22 cellular contexts compared by ENCODE assay signal in the genomic region with DNA sequence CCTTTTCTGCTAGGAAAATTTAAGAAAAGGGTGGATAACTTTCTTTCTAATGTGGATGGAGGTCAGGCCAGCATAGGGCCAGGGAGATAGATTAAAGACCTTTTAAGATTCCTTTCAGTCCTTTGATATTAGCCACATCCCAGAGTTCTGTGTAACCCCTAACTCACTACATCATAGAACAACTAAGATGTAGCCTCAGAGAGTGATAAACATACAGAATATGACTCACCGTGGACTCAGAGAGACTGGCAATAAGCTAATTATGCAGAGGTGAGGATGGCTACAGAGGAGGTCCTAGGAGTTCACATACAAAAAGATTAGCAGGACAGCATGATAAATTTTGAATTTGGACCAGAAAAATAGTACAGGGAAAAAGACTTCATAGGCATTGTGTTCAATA.
DNase-seq lines count a peak whose midpoint lies in the region; ATAC-seq and TF ChIP-seq lines count a peak whose summit lies in the region.
"Had no signal": no experiment of that assay in that cellular context is flagged by ENCODE, and none has a peak within 500 bp of the region (broad histone marks: within the 10 kb centered on the region; RNA-seq: fewer than 3 reads in every experiment).

No MANE protein-coding gene starts in this region.

- H4K8ac ChIP-seq in IMR-90 (ENCODE audit: low read depth in 2 of 2, low read length in 2 of 2), result no peak overlapping the region
- H4K8ac ChIP-seq in mesenchymal stem cell (ENCODE audit: low read length), result no peak overlapping the region

- H3K9me3 ChIP-seq in IMR-90 (ENCODE audit: control insufficient read depth, insufficient read depth, low read length) (no peaks in the 10 kb centered on the region), mammary epithelial cell (replicated peaks; ENCODE audit: insufficient read depth, low read length) (no peaks in the 10 kb centered on the region), mesenchymal stem cell (ENCODE audit: control insufficient read depth, low read length) (no peaks in the 10 kb centered on the region), left ventricle myocardium inferior (replicated peaks) (peaks cover 22% of the 10 kb centered on the region), aorta (ENCODE audit: control insufficient read depth, low read length) (peaks cover 8% of the 10 kb centered on the region)
- H3K9me3 ChIP-seq: HAP-1, right lobe of liver, uterus had no signal

- H3K4me1 ChIP-seq in IMR-90 (ENCODE audit: control insufficient read depth, insufficient read depth, low read length), result no peaks in the 10 kb centered on the region
- peaks cover 10% of the 10 kb centered on the region for H3K4me1 ChIP-seq in mammary epithelial cell (ENCODE audit: insufficient read depth, low read length)
- no peaks in the 10 kb centered on the region for H3K4me1 ChIP-seq in mesenchymal stem cell (ENCODE audit: control insufficient read depth, insufficient read depth, low read depth, low read length)
- H3K4me1 ChIP-seq in left ventricle myocardium inferior, result no peaks in the 10 kb centered on the region
- H3K4me1 ChIP-seq in aorta (ENCODE audit: control insufficient read depth in 1 of 2, insufficient read depth in 2 of 2, low read length in 2 of 2), result no peaks in the 10 kb centered on the region
- H3K4me1 ChIP-seq: A549, HAP-1, right lobe of liver, uterus had no signal

- peaks cover 7% of the 10 kb centered on the region for H3K9me3 Mint-ChIP-seq in activated CD4-positive, alpha-beta T cell treated with anti-CD3 and anti-CD28 coated beads for 36 hours (ENCODE audit: low read depth)

- no peak for DNase-seq in activated CD4-positive, alpha-beta T cell treated with anti-CD3 and anti-CD28 coated beads for 36 hours
- DNase-seq in activated CD4-positive, alpha-beta T cell treated with anti-CD3 and anti-CD28 coated beads, Interleukin-2, amount 50 U/mL, for 48 hours, result no peak
- DNase-seq in IMR-90 (peak; percentile 46), mammary epithelial cell (peak; percentile 62), mesenchymal stem cell (peak; percentile 35), left ventricle myocardium inferior (no peak), AG08396 (ENCODE audit: low spot score) (no peak), aorta (no peak)
- DNase-seq: activated B cell treated with CpG ODN at 0.5 μM for 24 hours; effector memory CD4-positive, alpha-beta T cell; foreskin melanocyte; NCI-H1436 treated with DMSO at 0.1 percent for 48 hours; NCI-H345; nucleus accumbens; right lobe of liver; SIG-M5; uterus had no signal

- H3K36me3 Mint-ChIP-seq in activated CD4-positive, alpha-beta T cell treated with anti-CD3 and anti-CD28 coated beads for 36 hours (ENCODE audit: low read depth), result peaks cover 30% of the 10 kb centered on the region

- H2BK120ac ChIP-seq in IMR-90 (ENCODE audit: low read depth, low read length) (no peak overlapping the region), mesenchymal stem cell (ENCODE audit: low read depth, low read length) (no peak overlapping the region)

- no peak overlapping the region for H2BK20ac ChIP-seq in IMR-90 (ENCODE audit: low read depth, low read length)

- TF ChIP-seq RAD21 in IMR-90 (IDR thresholded peaks at IDR 0.05; ENCODE audit: low read length), result no peak

- no peaks in the 10 kb centered on the region for H3K9me1 ChIP-seq in IMR-90 (ENCODE audit: insufficient read depth, low read length)

- H3K9ac ChIP-seq in IMR-90 (ENCODE audit: low read depth, low read length) (no peak overlapping the region), mammary epithelial cell (ENCODE audit: insufficient read depth, low read length) (no peak overlapping the region), mesenchymal stem cell (ENCODE audit: low read length) (no peak overlapping the region)

- H3K4me2 ChIP-seq in IMR-90 (ENCODE audit: low read depth, low read length) (no peak overlapping the region), mammary epithelial cell (ENCODE audit: insufficient read depth, low read depth, low read length) (no peak overlapping the region), mesenchymal stem cell (ENCODE audit: low read length, poor library complexity, severe bottlenecking) (no peak overlapping the region)
- H3K4me2 ChIP-seq: A549 had no signal

- H3K79me2 ChIP-seq in mammary epithelial cell (ENCODE audit: insufficient read depth, low read length), result no peaks in the 10 kb centered on the region

- dilution Hi-C loops in IMR-90 (cut with HindIII; ENCODE audit: low sequenced_read_pairs, unreplicated experiment) (no loop called here), mammary epithelial cell (cut with HindIII; ENCODE audit: low sequenced_read_pairs) (no loop called here)

- in situ Hi-C loops in IMR-90 (cut with MboI; ENCODE audit: low sequenced_read_pairs), result no loop called here
- in situ Hi-C loops in mammary epithelial cell (cut with MboI; ENCODE audit: low sequenced_read_pairs in 2 of 2), result no loop called here

- no peak overlapping the region for H3K4ac ChIP-seq in IMR-90 (ENCODE audit: low read depth, low read length)
- no peak overlapping the region for H3K4ac ChIP-seq in mesenchymal stem cell (ENCODE audit: low read depth in 1 of 2, low read length in 2 of 2)

- H3K27ac Mint-ChIP-seq in activated CD4-positive, alpha-beta T cell treated with anti-CD3 and anti-CD28 coated beads for 36 hours, result peak overlapping the region; percentile 79
- H3K27ac Mint-ChIP-seq: activated B cell treated with CpG ODN at 0.5 μM for 24 hours; activated naive CD4-positive, alpha-beta T cell treated with anti-CD3 and anti-CD28 coated beads, Interleukin-2, amount 50 U/mL, for 24 hours had no signal

- H2BK12ac ChIP-seq in mesenchymal stem cell (ENCODE audit: low read length in 2 of 2), result no peak overlapping the region

- H3K23ac ChIP-seq in IMR-90 (ENCODE audit: low read depth, low read length) (no peak overlapping the region), mesenchymal stem cell (ENCODE audit: low read length in 2 of 2) (no peak overlapping the region)

- no peak overlapping the region for H3K4me3 ChIP-seq in IMR-90 (ENCODE audit: insufficient read depth, low read depth, low read length)
- no peak overlapping the region for H3K4me3 ChIP-seq in mammary epithelial cell (replicated peaks in 1 of 3; ENCODE audit: insufficient read depth in 1 of 3, low read depth in 2 of 3, low read length in 3 of 3)
- H3K4me3 ChIP-seq in mesenchymal stem cell (ENCODE audit: insufficient read depth in 1 of 2, low read depth in 1 of 2, low read length in 2 of 2), result no peak overlapping the region
- no peak overlapping the region for H3K4me3 ChIP-seq in left ventricle myocardium inferior
- H3K4me3 ChIP-seq in aorta (ENCODE audit: low read length in 2 of 2), result no peak overlapping the region
- H3K4me3 ChIP-seq: A549, HAP-1, right lobe of liver, uterus had no signal

- TF ChIP-seq POLR2A in IMR-90 (IDR thresholded peaks at IDR 0.05; ENCODE audit: low read depth, low read length), result no peak

- peaks cover 19% of the 10 kb centered on the region for H3K4me1 Mint-ChIP-seq in activated CD4-positive, alpha-beta T cell treated with anti-CD3 and anti-CD28 coated beads for 36 hours
- H3K4me1 Mint-ChIP-seq: activated B cell treated with CpG ODN at 0.5 μM for 24 hours; activated naive CD4-positive, alpha-beta T cell treated with anti-CD3 and anti-CD28 coated beads, Interleukin-2, amount 50 U/mL, for 24 hours; CD14-positive monocyte had no signal

- POLR2A ChIA-PET in activated CD4-positive, alpha-beta T cell treated with anti-CD3 and anti-CD28 coated beads for 36 hours (lab: Charles Lee), result interaction anchor here (0.6 kb wide), 1 partner anchor 106 kb away, joined by 3 read pairs; no protein-coding TSS in a partner anchor
- POLR2A ChIA-PET in IMR-90 (lab: Charles Lee; ENCODE audit: unreplicated experiment), result no interaction called here

- ATAC-seq in activated CD4-positive, alpha-beta T cell treated with anti-CD3 and anti-CD28 coated beads for 36 hours, result peak; percentile 87
- ATAC-seq in IMR-90 (ENCODE audit: low read depth) (peak; percentile 67), aorta (ENCODE audit: low FRiP score) (no peak)
- ATAC-seq: A549, left lobe of liver, right lobe of liver had no signal

- H4K5ac ChIP-seq in IMR-90 (ENCODE audit: low read depth, low read length), result no peak overlapping the region

- H3K36me3 ChIP-seq in IMR-90 (ENCODE audit: control insufficient read depth, insufficient read depth, low read length) (no peaks in the 10 kb centered on the region), mammary epithelial cell (ENCODE audit: insufficient read depth, low read length) (no peaks in the 10 kb centered on the region), mesenchymal stem cell (ENCODE audit: control insufficient read depth in 1 of 2, insufficient read depth in 2 of 2, low read depth in 1 of 2, low read length in 2 of 2) (no peaks in the 10 kb centered on the region), left ventricle myocardium inferior (no peaks in the 10 kb centered on the region), aorta (ENCODE audit: control insufficient read depth in 1 of 2, insufficient read depth in 2 of 2, low read length in 1 of 2) (no peaks in the 10 kb centered on the region)
- H3K36me3 ChIP-seq: HAP-1, right lobe of liver, uterus had no signal

- H3K18ac ChIP-seq in IMR-90 (ENCODE audit: low read depth, low read length) (no peak overlapping the region), mesenchymal stem cell (ENCODE audit: low read depth in 1 of 2, low read length in 2 of 2) (no peak overlapping the region)

- H4K91ac ChIP-seq in IMR-90 (ENCODE audit: insufficient read depth, low read depth, low read length) (no peak overlapping the region), mesenchymal stem cell (ENCODE audit: low read length) (no peak overlapping the region)

- CTCF ChIA-PET in activated CD4-positive, alpha-beta T cell treated with anti-CD3 and anti-CD28 coated beads for 36 hours (lab: Charles Lee), result interaction anchor here (0.7 kb wide), 1 partner anchor 11 kb away, joined by 3 read pairs; no protein-coding TSS in a partner anchor
- CTCF ChIA-PET in IMR-90 (lab: Yijun Ruan, JAX) (no interaction called here), mammary epithelial cell (lab: Charles Lee; ENCODE audit: low non-redundant PET) (no interaction called here)

- H3K79me1 ChIP-seq in IMR-90 (ENCODE audit: low read depth in 1 of 2, low read length in 2 of 2) (no peaks in the 10 kb centered on the region), mesenchymal stem cell (replicated peaks; ENCODE audit: low read length, poor library complexity, severe bottlenecking) (no peaks in the 10 kb centered on the region)

- WGBS in IMR-90 (ENCODE audit: extremely low coverage in 2 of 2, insufficient read length in 1 of 2), 2 experiments, result no CpG with 5 or more reads among the region's 1 CpG
- 40% methylated on average over 1 of the region's 1 CpG for WGBS in mammary epithelial cell (ENCODE audit: low coverage, missing lambda C conversion rate)
- 0% methylated on average over 1 of the region's 1 CpG for WGBS in mesenchymal stem cell
- WGBS in aorta, 2 donors, result 62 to 78% methylated on average over 1 of the region's 1 CpG

- H3K27me3 Mint-ChIP-seq in activated CD4-positive, alpha-beta T cell treated with anti-CD3 and anti-CD28 coated beads for 36 hours, result no peaks in the 10 kb centered on the region
- H3K27me3 Mint-ChIP-seq: activated naive CD4-positive, alpha-beta T cell treated with anti-CD3 and anti-CD28 coated beads, Interleukin-2, amount 50 U/mL, for 24 hours had no signal

- H2BK5ac ChIP-seq in IMR-90 (ENCODE audit: low read depth, low read length, poor library complexity, severe bottlenecking), result no peak overlapping the region
- no peak overlapping the region for H2BK5ac ChIP-seq in mesenchymal stem cell (ENCODE audit: low read depth, low read length, poor library complexity, severe bottlenecking)

- TF ChIP-seq CTCF in IMR-90 (conservative IDR thresholded peaks at IDR 0.05; ENCODE audit: low read depth, low read length) (no peak), mammary epithelial cell (conservative IDR thresholded peaks at IDR 0.05 in 1 of 2, IDR thresholded peaks at IDR 0.05 in 1 of 2; ENCODE audit: extremely low read depth in 1 of 2, insufficient read depth in 1 of 2, low read depth in 1 of 2, low read length in 2 of 2) (no peak), left ventricle myocardium inferior (IDR thresholded peaks at IDR 0.05; ENCODE audit: borderline replicate concordance) (no peak)

- H3K14ac ChIP-seq in IMR-90 (replicated peaks; ENCODE audit: low read depth, low read length) (no peak overlapping the region), mesenchymal stem cell (ENCODE audit: low read length in 2 of 2) (no peak overlapping the region)

- no peak overlapping the region for H2AK9ac ChIP-seq in IMR-90 (replicated peaks; ENCODE audit: low read depth, low read length, poor library complexity)

- H2AFZ ChIP-seq in IMR-90 (replicated peaks; ENCODE audit: low read length, poor library complexity) (no peak overlapping the region), mammary epithelial cell (ENCODE audit: low read depth, low read length) (no peak overlapping the region), mesenchymal stem cell (ENCODE audit: low read depth, low read length) (no peak overlapping the region)

- H3K27ac ChIP-seq in IMR-90 (ENCODE audit: insufficient read depth, low read length) (no peak overlapping the region), mammary epithelial cell (ENCODE audit: insufficient read depth, low read depth, low read length) (no peak overlapping the region), mesenchymal stem cell (ENCODE audit: low read length, poor library complexity, severe bottlenecking) (no peak overlapping the region), left ventricle myocardium inferior (replicated peaks) (no peak overlapping the region), aorta (ENCODE audit: low read depth in 1 of 2, low read length in 2 of 2) (no peak overlapping the region)
- H3K27ac ChIP-seq: A549, right lobe of liver had no signal

- no peak overlapping the region for H3K56ac ChIP-seq in IMR-90 (ENCODE audit: extremely low read depth, insufficient read depth, low read length)

- H4K20me1 ChIP-seq in IMR-90 (ENCODE audit: insufficient read depth, low read length) (no peaks in the 10 kb centered on the region), mammary epithelial cell (ENCODE audit: insufficient read depth, low read length) (no peaks in the 10 kb centered on the region)

- intact Hi-C loops in activated CD4-positive, alpha-beta T cell treated with anti-CD3 and anti-CD28 coated beads for 36 hours (cut with DNase I, micrococcal nuclease), result loop anchor here in 1 of 2 experiments (2.0 to 5.0 kb wide), 2 partner anchors 93 to 269 kb away; no protein-coding TSS in a partner anchor
- intact Hi-C loops in IMR-90 (cut with micrococcal nuclease) (no loop called here), mammary epithelial cell (cut with micrococcal nuclease) (loop anchor here (2.0 to 5.0 kb wide), 2 partner anchors 65 to 89 kb away; no protein-coding TSS in a partner anchor), left ventricle myocardium inferior (cut with micrococcal nuclease) (no loop called here), aorta (cut with DNase I) (no loop called here)

- no peak overlapping the region for H2BK15ac ChIP-seq in IMR-90 (ENCODE audit: low read depth, low read length)
- no peak overlapping the region for H2BK15ac ChIP-seq in mesenchymal stem cell (ENCODE audit: low read depth, poor library complexity, severe bottlenecking)

- no peak overlapping the region for H3K4me3 Mint-ChIP-seq in activated CD4-positive, alpha-beta T cell treated with anti-CD3 and anti-CD28 coated beads for 36 hours
- H3K4me3 Mint-ChIP-seq: activated B cell treated with CpG ODN at 0.5 μM for 24 hours; activated naive CD4-positive, alpha-beta T cell treated with anti-CD3 and anti-CD28 coated beads, Interleukin-2, amount 50 U/mL, for 24 hours; CD14-positive monocyte had no signal

- BruUV-seq in IMR-90 (replicated peaks; lab: Mats Ljungman, UMichigan) (no TSS peak), mammary epithelial cell (replicated peaks; lab: Mats Ljungman, UMichigan) (no TSS peak)

- no peaks in the 10 kb centered on the region for H3K27me3 ChIP-seq in IMR-90 (ENCODE audit: control insufficient read depth, insufficient read depth, low read length)
- no peaks in the 10 kb centered on the region for H3K27me3 ChIP-seq in mammary epithelial cell (ENCODE audit: insufficient read depth, low read length)
- H3K27me3 ChIP-seq in mesenchymal stem cell (ENCODE audit: control insufficient read depth in 1 of 2, insufficient read depth in 1 of 2, low read length in 2 of 2), result no peaks in the 10 kb centered on the region
- no peaks in the 10 kb centered on the region for H3K27me3 ChIP-seq in left ventricle myocardium inferior (ENCODE audit: low read depth)
- no peaks in the 10 kb centered on the region for H3K27me3 ChIP-seq in aorta (ENCODE audit: control insufficient read depth in 1 of 2, insufficient read depth in 2 of 2, low read length in 1 of 2)
- H3K27me3 ChIP-seq: right lobe of liver, uterus had no signal

- H2AK5ac ChIP-seq in IMR-90 (ENCODE audit: low read depth, low read length), result no peak overlapping the region
- H2AK5ac ChIP-seq in mesenchymal stem cell (ENCODE audit: low read length, severe bottlenecking), result no peak overlapping the region

Comparison
In these comparisons a context has a peak if more than half of its experiments do, and no peak if none do; other contexts are left out.
1. DNase-seq: peak in IMR-90 (single experiment), mammary epithelial cell (single experiment) and mesenchymal stem cell (single experiment); none in activated CD4-positive, alpha-beta T cell treated with anti-CD3 and anti-CD28 coated beads for 36 hours (single experiment), activated CD4-positive, alpha-beta T cell treated with anti-CD3 and anti-CD28 coated beads, Interleukin-2, amount 50 U/mL, for 48 hours (0 of 2), left ventricle myocardium inferior (single experiment), AG08396 (single experiment) and aorta (0 of 2).